14 cellular contexts compared by ENCODE assay signal in genomic region chr6:152299336-152299735, GRCh38.
DNase-seq lines count a peak whose midpoint lies in the region; ATAC-seq and TF ChIP-seq lines count a peak whose summit lies in the region.
"Had no signal": no experiment of that assay in that cellular context is flagged by ENCODE, and none has a peak within 500 bp of the region (broad histone marks: within the 10 kb centered on the region; RNA-seq: fewer than 3 reads in every experiment).

No MANE protein-coding gene starts in this region.

- H4K8ac ChIP-seq in IMR-90 (ENCODE audit: low read depth in 2 of 2, low read length in 2 of 2) = no peak overlapping the region

- no peak overlapping the region for H3K4me3 Mint-ChIP-seq in activated naive CD4-positive, alpha-beta T cell treated with anti-CD3 and anti-CD28 coated beads for 36 hours
- no peak overlapping the region for H3K4me3 Mint-ChIP-seq in stimulated activated memory B cell treated with anti-CD40 and anti-IgM and Interleukin-4, amounts not matched to agents 10 μg/mL and 1 μg/mL and 100 μg/mL, for 72 hours
- H3K4me3 Mint-ChIP-seq: activated CD4-positive, alpha-beta memory T cell treated with anti-CD3 and anti-CD28 coated beads, Interleukin-2, amount 10 ng/mL, durations not matched to agents 7 days and 5 days had no signal

- no CpG with 5 or more reads among the region's 2 CpGs for WGBS in IMR-90 (ENCODE audit: extremely low coverage in 2 of 2, insufficient read length in 1 of 2), 2 experiments
- WGBS in prostate gland = 72% methylated on average over 2 of the region's 2 CpGs

- H4K5ac ChIP-seq in IMR-90 (ENCODE audit: low read depth, low read length) = peak overlapping the region; percentile 40; the same call in 1 of the 2 replicates

- dilution Hi-C loops in IMR-90 (cut with HindIII; ENCODE audit: low sequenced_read_pairs, unreplicated experiment) = no loop called here

- CTCF ChIA-PET in activated naive CD4-positive, alpha-beta T cell treated with anti-CD3 and anti-CD28 coated beads for 36 hours (lab: Charles Lee) = interaction anchor here (1.9 to 5.6 kb wide), 2 partner anchors 38 to 57 kb away, joined by 5 to 57 read pairs; no protein-coding TSS in a partner anchor
- CTCF ChIA-PET in IMR-90 (lab: Yijun Ruan, JAX) = interaction anchor here (1.8 kb wide), 1 partner anchor 39 kb away, joined by 4 read pairs; no protein-coding TSS in a partner anchor

- H2AFZ ChIP-seq in IMR-90 (replicated peaks; ENCODE audit: low read length, poor library complexity) = no peak overlapping the region

- H3K4me1 ChIP-seq in IMR-90 (ENCODE audit: control insufficient read depth, insufficient read depth, low read length) (peaks cover 9% of the 10 kb centered on the region), ascending aorta (peaks cover 0 to 21% of the 10 kb centered on the region in 2 donors), prostate gland (replicated peaks) (no peaks in the 10 kb centered on the region)
- H3K4me1 ChIP-seq: pancreas had no signal

- no peak overlapping the region for H3K14ac ChIP-seq in IMR-90 (replicated peaks; ENCODE audit: low read depth, low read length)

- TF ChIP-seq POLR2A in IMR-90 (IDR thresholded peaks at IDR 0.05; ENCODE audit: low read depth, low read length) = no peak
- TF ChIP-seq POLR2A in prostate gland (IDR thresholded peaks at IDR 0.05) = no peak

- no peak overlapping the region for H2BK15ac ChIP-seq in IMR-90 (ENCODE audit: low read depth, low read length)

- no TSS peak for BruUV-seq in IMR-90 (replicated peaks; lab: Mats Ljungman, UMichigan)

- no peaks in the 10 kb centered on the region for H3K36me3 Mint-ChIP-seq in activated naive CD4-positive, alpha-beta T cell treated with anti-CD3 and anti-CD28 coated beads for 36 hours (ENCODE audit: low read depth)
- H3K36me3 Mint-ChIP-seq in activated naive CD4-positive, alpha-beta T cell treated with anti-CD3 and anti-CD28 coated beads, Interleukin-2, amount 50 U/mL, for 72 hours = no peaks in the 10 kb centered on the region
- peaks cover 17% of the 10 kb centered on the region for H3K36me3 Mint-ChIP-seq in stimulated activated memory B cell treated with anti-CD40 and anti-IgM and Interleukin-4, amounts not matched to agents 10 μg/mL and 1 μg/mL and 100 μg/mL, for 72 hours

- TF ChIP-seq CTCF in IMR-90 (conservative IDR thresholded peaks at IDR 0.05; ENCODE audit: low read depth, low read length) (no peak), ascending aorta (IDR thresholded peaks at IDR 0.05) (no peak), prostate gland (IDR thresholded peaks at IDR 0.05) (no peak)

- in situ Hi-C loops in IMR-90 (cut with MboI; ENCODE audit: low sequenced_read_pairs) = no loop called here

- H2BK5ac ChIP-seq in IMR-90 (ENCODE audit: low read depth, low read length, poor library complexity, severe bottlenecking) = no peak overlapping the region

- peak; percentile 20 for DNase-seq in activated naive CD4-positive, alpha-beta T cell treated with anti-CD3 and anti-CD28 coated beads for 36 hours
- no peak for DNase-seq in activated naive CD4-positive, alpha-beta T cell treated with anti-CD3 and anti-CD28 coated beads, Interleukin-2, amount 50 U/mL, for 72 hours (ENCODE audit: low spot score in 2 of 2)
- no peak for DNase-seq in IMR-90
- DNase-seq in ascending aorta (ENCODE audit: low spot score in 2 of 2) = no peak
- no peak for DNase-seq in prostate gland (ENCODE audit: low spot score)
- no peak for DNase-seq in DMS114 treated with DMSO at 0.1 percent for 48 hours (lab: John Stamatoyannopoulos, UW; ENCODE audit: unreplicated experiment)
- DNase-seq: activated CD4-positive, alpha-beta memory T cell treated with anti-CD3 and anti-CD28 coated beads, Interleukin-2, amount 10 ng/mL, durations not matched to agents 7 days and 5 days; NCI-H2081 treated with DMSO at 0.1 percent for 48 hours; pancreas; small intestine; stomach had no signal

- H3K27me3 ChIP-seq in IMR-90 (ENCODE audit: control insufficient read depth, insufficient read depth, low read length) (no peaks in the 10 kb centered on the region), ascending aorta (no peaks in the 10 kb centered on the region), prostate gland (replicated peaks; ENCODE audit: insufficient read depth) (no peaks in the 10 kb centered on the region)
- H3K27me3 ChIP-seq: cardiac muscle cell, pancreas, stomach had no signal

- H3K4ac ChIP-seq in IMR-90 (ENCODE audit: low read depth, low read length) = no peak overlapping the region

- peaks cover 8 to 9% of the 10 kb centered on the region in 2 experiments; a peak in 3 of 4 replicates for H3K79me1 ChIP-seq in IMR-90 (ENCODE audit: low read depth in 1 of 2, low read length in 2 of 2)

- H3K18ac ChIP-seq in IMR-90 (ENCODE audit: low read depth, low read length) = no peak overlapping the region

- H3K36me3 ChIP-seq in IMR-90 (ENCODE audit: control insufficient read depth, insufficient read depth, low read length) = peaks cover 6% of the 10 kb centered on the region
- H3K36me3 ChIP-seq in ascending aorta = peaks cover 9 to 46% of the 10 kb centered on the region in 2 donors
- no peaks in the 10 kb centered on the region for H3K36me3 ChIP-seq in prostate gland

- H2BK120ac ChIP-seq in IMR-90 (ENCODE audit: low read depth, low read length) = no peak overlapping the region

- H3K27ac ChIP-seq in IMR-90 (ENCODE audit: insufficient read depth, low read length) (no peak overlapping the region), ascending aorta (peak overlapping the region; percentile 28 to 36), prostate gland (no peak overlapping the region)
- H3K27ac ChIP-seq: cardiac muscle cell, stomach had no signal

- POLR2A ChIA-PET in IMR-90 (lab: Charles Lee; ENCODE audit: unreplicated experiment) = interaction anchor here (0.6 kb wide), 1 partner anchor 19 kb away, joined by 3 read pairs; no protein-coding TSS in a partner anchor

- no peak overlapping the region for H4K91ac ChIP-seq in IMR-90 (ENCODE audit: insufficient read depth, low read depth, low read length)

- no peak overlapping the region for H3K23ac ChIP-seq in IMR-90 (ENCODE audit: low read depth, low read length)

- intact Hi-C loops in activated naive CD4-positive, alpha-beta T cell treated with anti-CD3 and anti-CD28 coated beads for 36 hours (cut with micrococcal nuclease) = no loop called here
- intact Hi-C loops in IMR-90 (cut with micrococcal nuclease) = no loop called here
- intact Hi-C loops in ascending aorta (cut with DNase I) = no loop called here
- intact Hi-C loops in prostate gland (cut with DNase I) = no loop called here

- H3K4me3 ChIP-seq in IMR-90 (ENCODE audit: insufficient read depth, low read depth, low read length) = no peak overlapping the region
- no peak overlapping the region for H3K4me3 ChIP-seq in ascending aorta
- H3K4me3 ChIP-seq in prostate gland = no peak overlapping the region
- H3K4me3 ChIP-seq: cardiac muscle cell, pancreas, stomach had no signal

- H3K56ac ChIP-seq in IMR-90 (ENCODE audit: extremely low read depth, insufficient read depth, low read length) = no peak overlapping the region

- H3K27me3 Mint-ChIP-seq in activated naive CD4-positive, alpha-beta T cell treated with anti-CD3 and anti-CD28 coated beads for 36 hours (ENCODE audit: low read depth) = no peaks in the 10 kb centered on the region
- no peaks in the 10 kb centered on the region for H3K27me3 Mint-ChIP-seq in stimulated activated memory B cell treated with anti-CD40 and anti-IgM and Interleukin-4, amounts not matched to agents 10 μg/mL and 1 μg/mL and 100 μg/mL, for 72 hours
- H3K27me3 Mint-ChIP-seq: activated CD4-positive, alpha-beta memory T cell treated with anti-CD3 and anti-CD28 coated beads, Interleukin-2, amount 10 ng/mL, durations not matched to agents 7 days and 5 days had no signal

- H2AK9ac ChIP-seq in IMR-90 (replicated peaks; ENCODE audit: low read depth, low read length, poor library complexity) = no peak overlapping the region

- no peaks in the 10 kb centered on the region for H3K9me3 ChIP-seq in IMR-90 (ENCODE audit: control insufficient read depth, insufficient read depth, low read length)
- no peaks in the 10 kb centered on the region for H3K9me3 ChIP-seq in ascending aorta
- H3K9me3 ChIP-seq in prostate gland = no peaks in the 10 kb centered on the region
- H3K9me3 ChIP-seq: pancreas, stomach had no signal

- no peak for ATAC-seq in activated naive CD4-positive, alpha-beta T cell treated with anti-CD3 and anti-CD28 coated beads, Interleukin-2, amount 50 U/mL, for 72 hours
- ATAC-seq in IMR-90 (ENCODE audit: low read depth) = no peak
- ATAC-seq in stimulated activated memory B cell treated with anti-CD40 and anti-IgM and Interleukin-4, amounts not matched to agents 10 μg/mL and 1 μg/mL and 100 μg/mL, for 72 hours = no peak
- ATAC-seq in HG03108 (IDR thresholded peaks at IDR 0.05; ENCODE audit: unreplicated experiment) = no peak
- ATAC-seq: pancreas had no signal

- H3K9ac ChIP-seq in IMR-90 (ENCODE audit: low read depth, low read length) = no peak overlapping the region

- H2AK5ac ChIP-seq in IMR-90 (ENCODE audit: low read depth, low read length) = no peak overlapping the region

- no peak overlapping the region for H3K4me2 ChIP-seq in IMR-90 (ENCODE audit: low read depth, low read length)

- no peak overlapping the region for H3K27ac Mint-ChIP-seq in activated naive CD4-positive, alpha-beta T cell treated with anti-CD3 and anti-CD28 coated beads for 36 hours
- H3K27ac Mint-ChIP-seq in activated naive CD4-positive, alpha-beta T cell treated with anti-CD3 and anti-CD28 coated beads, Interleukin-2, amount 50 U/mL, for 72 hours = no peak overlapping the region
- peak overlapping the region; percentile 31 for H3K27ac Mint-ChIP-seq in stimulated activated memory B cell treated with anti-CD40 and anti-IgM and Interleukin-4, amounts not matched to agents 10 μg/mL and 1 μg/mL and 100 μg/mL, for 72 hours
- H3K27ac Mint-ChIP-seq: activated CD4-positive, alpha-beta memory T cell treated with anti-CD3 and anti-CD28 coated beads, Interleukin-2, amount 10 ng/mL, durations not matched to agents 7 days and 5 days had no signal

- H4K20me1 ChIP-seq in IMR-90 (ENCODE audit: insufficient read depth, low read length) = peaks cover 3% of the 10 kb centered on the region

- peaks cover 37% of the 10 kb centered on the region for H3K4me1 Mint-ChIP-seq in activated naive CD4-positive, alpha-beta T cell treated with anti-CD3 and anti-CD28 coated beads for 36 hours (ENCODE audit: low read depth)
- H3K4me1 Mint-ChIP-seq in stimulated activated memory B cell treated with anti-CD40 and anti-IgM and Interleukin-4, amounts not matched to agents 10 μg/mL and 1 μg/mL and 100 μg/mL, for 72 hours = peaks cover 36% of the 10 kb centered on the region

- H3K9me1 ChIP-seq in IMR-90 (ENCODE audit: insufficient read depth, low read length) = peaks cover 3% of the 10 kb centered on the region; the same call in 1 of the 2 replicates

- H3K9me3 Mint-ChIP-seq in activated naive CD4-positive, alpha-beta T cell treated with anti-CD3 and anti-CD28 coated beads for 36 hours = no peaks in the 10 kb centered on the region
- H3K9me3 Mint-ChIP-seq in activated naive CD4-positive, alpha-beta T cell treated with anti-CD3 and anti-CD28 coated beads, Interleukin-2, amount 50 U/mL, for 72 hours = no peaks in the 10 kb centered on the region
- no peaks in the 10 kb centered on the region for H3K9me3 Mint-ChIP-seq in stimulated activated memory B cell treated with anti-CD40 and anti-IgM and Interleukin-4, amounts not matched to agents 10 μg/mL and 1 μg/mL and 100 μg/mL, for 72 hours
- H3K9me3 Mint-ChIP-seq: activated CD4-positive, alpha-beta memory T cell treated with anti-CD3 and anti-CD28 coated beads, Interleukin-2, amount 10 ng/mL, durations not matched to agents 7 days and 5 days had no signal

- no peak overlapping the region; the same call in 1 of the 2 replicates for H2BK20ac ChIP-seq in IMR-90 (ENCODE audit: low read depth, low read length)

- no peak for TF ChIP-seq RAD21 in IMR-90 (IDR thresholded peaks at IDR 0.05; ENCODE audit: low read length)

Comparison
In these comparisons a context has a peak if more than half of its experiments do, and no peak if none do; other contexts are left out.
1. H3K27ac ChIP-seq: peak in ascending aorta (2 of 2); none in IMR-90 (single experiment) and prostate gland (0 of 2).